Comparison of ENCODE assay signal across 1 cellular context in the genomic region with DNA sequence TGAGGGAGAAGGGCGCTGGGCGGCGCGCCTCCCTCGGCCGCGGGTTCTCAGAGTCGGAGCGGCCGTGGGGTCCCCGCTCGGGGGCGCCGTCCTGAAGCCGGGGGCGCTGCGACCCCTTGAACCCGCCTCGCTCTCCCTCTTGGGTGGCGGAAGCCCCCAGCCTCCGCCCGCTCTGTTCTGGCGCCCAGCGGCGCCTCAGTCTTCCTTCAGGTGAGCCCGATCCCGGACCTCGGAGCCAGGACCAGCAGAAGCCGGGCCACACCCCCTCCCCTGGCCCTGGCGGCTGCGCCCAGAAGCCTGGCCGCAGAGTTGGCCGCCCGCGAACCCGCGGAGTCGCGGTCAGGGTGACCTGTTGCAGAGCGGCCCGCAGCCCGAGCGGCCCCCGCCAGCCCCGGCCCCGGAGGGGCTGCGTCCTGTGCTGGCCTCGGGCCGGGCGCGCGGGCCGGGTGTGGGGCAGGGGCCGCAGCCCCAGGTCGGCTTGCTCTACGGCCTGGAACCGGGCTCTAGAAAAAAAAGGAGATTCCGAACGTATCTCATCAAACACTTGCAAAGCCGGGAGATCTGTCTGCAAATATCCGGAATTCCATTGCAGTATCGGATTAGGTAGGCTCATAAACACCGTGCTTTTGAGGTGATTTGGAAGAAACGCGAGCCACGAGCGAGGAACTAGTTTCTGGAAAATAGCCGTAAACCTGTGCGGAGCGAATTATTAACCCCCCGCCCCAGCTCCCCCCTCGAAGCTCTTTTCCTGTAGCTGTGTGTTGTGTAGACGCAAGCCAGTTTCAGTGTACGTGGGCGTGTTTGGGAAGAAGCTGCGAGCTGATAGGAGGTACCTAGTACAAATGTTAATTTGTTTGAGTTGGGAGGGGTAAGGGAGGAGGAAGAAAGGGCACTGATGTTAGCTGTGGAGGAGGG.
TF ChIP-seq lines count a peak whose summit lies in the region.

No MANE protein-coding gene starts in this region.

TF ChIP-seq in K562, 482 proteins besides CTCF, POLR2A, EP300 and RAD21 (continued from another document and continues in another):
- TF ChIP-seq, protein P1, sequence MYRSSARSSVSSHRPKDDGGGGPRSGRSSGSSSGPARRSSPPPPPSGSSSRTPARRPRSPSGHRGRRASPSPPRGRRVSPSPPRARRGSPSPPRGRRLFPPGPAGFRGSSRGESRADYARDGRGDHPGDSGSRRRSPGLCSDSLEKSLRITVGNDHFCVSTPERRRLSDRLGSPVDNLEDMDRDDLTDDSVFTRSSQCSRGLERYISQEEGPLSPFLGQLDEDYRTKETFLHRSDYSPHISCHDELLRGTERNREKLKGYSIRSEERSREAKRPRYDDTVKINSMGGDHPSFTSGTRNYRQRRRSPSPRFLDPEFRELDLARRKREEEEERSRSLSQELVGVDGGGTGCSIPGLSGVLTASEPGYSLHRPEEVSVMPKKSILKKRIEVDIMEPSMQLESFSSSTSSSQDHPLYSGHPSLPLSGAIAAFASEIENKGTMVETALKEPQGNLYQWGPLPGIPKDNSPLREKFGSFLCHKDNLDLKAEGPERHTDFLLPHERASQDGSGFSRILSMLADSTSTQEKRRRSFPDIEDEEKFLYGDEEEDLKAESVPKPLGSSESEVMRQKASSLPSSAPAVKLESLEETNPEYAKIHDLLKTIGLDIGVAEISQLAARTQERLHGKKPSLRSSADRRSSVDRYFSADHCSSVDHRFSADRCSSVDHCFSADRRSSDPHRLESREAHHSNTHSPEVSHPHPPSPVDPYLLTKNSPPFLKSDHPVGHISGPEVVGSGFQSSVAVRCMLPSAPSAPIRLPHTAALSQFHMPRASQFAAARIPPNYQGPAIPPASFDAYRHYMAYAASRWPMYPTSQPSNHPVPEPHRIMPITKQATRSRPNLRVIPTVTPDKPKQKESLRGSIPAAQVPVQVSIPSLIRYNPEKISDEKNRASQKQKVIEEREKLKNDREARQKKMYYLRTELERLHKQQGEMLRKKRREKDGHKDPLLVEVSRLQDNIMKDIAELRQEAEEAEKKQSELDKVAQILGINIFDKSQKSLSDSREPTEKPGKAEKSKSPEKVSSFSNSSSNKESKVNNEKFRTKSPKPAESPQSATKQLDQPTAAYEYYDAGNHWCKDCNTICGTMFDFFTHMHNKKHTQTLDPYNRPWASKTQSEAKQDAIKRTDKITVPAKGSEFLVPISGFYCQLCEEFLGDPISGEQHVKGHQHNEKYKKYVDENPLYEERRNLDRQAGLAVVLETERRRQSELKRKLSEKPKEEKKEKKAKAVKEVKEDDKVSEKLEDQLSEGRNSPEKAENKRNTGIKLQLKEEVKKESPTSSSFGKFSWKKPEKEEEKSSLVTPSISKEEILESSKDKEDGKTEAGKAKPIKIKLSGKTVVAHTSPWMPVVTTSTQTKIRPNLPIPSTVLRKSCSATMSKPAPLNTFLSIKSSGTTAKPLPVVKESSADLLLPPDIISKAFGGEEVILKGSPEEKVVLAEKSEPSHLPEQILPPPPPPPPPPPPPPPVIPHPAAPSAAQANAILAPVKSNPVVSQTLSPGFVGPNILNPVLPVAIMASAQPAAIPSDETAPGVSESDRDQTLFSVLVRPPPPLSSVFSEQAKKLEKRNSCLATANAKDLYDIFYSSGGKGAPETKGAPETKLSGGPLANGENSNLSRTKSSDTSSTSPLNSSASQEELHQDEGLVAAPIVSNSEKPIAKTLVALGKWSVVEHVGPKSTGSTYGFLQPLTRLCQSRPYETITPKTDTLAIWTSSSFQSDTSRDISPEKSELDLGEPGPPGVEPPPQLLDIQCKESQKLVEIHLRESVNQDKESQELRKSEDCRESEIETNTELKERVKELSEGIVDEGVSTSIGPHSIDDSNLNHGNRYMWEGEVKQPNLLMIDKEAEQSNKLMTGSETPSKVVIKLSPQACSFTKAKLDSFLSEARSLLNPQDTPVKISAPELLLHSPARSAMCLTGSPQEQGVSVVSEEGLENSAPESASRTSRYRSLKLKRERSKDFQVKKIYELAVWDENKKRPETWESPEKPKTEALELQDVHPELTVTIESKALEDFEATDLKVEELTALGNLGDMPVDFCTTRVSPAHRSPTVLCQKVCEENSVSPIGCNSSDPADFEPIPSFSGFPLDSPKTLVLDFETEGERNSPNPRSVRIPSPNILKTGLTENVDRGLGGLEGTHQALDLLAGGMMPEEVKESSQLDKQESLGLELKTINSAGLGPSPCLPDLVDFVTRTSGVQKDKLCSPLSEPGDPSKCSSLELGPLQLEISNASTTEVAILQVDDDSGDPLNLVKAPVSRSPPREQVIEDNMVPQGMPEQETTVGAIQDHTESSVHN (IDR thresholded peaks at IDR 0.05; ENCODE audit: borderline replicate concordance in 1 of 2, low read depth in 1 of 2): no peak
- TF ChIP-seq ZFP36 (IDR thresholded peaks at IDR 0.05; ENCODE audit: low read depth, low read length, partially characterized antibody): no peak
- no peak for TF ChIP-seq STAG1 (CRISPR knock-in tag; IDR thresholded peaks at IDR 0.05; ENCODE audit: borderline replicate concordance)
- TF ChIP-seq ZNF3 (CRISPR knock-in tag; IDR thresholded peaks at IDR 0.05): no peak
- no peak for TF ChIP-seq ZNF134 (CRISPR knock-in tag; conservative IDR thresholded peaks at IDR 0.05)
- TF ChIP-seq ZBTB8A (IDR thresholded peaks at IDR 0.05; ENCODE audit: partially characterized antibody): no peak
- TF ChIP-seq WHSC1 (IDR thresholded peaks at IDR 0.05; ENCODE audit: low read length): no peak
- no peak for TF ChIP-seq PML (IDR thresholded peaks at IDR 0.05; ENCODE audit: low read length)
- TF ChIP-seq CHD2 (IDR thresholded peaks at IDR 0.05; ENCODE audit: low read depth, low read length): no peak
- TF ChIP-seq GABPB1 (CRISPR knock-in tag; IDR thresholded peaks at IDR 0.05): peak; percentile 6; the same call in 1 of the 2 replicates
- no peak for TF ChIP-seq HIVEP1 (CRISPR knock-in tag; IDR thresholded peaks at IDR 0.05)
- no peak for TF ChIP-seq BHLHE40 (IDR thresholded peaks at IDR 0.05; ENCODE audit: low read length)
- no peak for TF ChIP-seq GATA2 (CRISPR knock-in tag; IDR thresholded peaks at IDR 0.05)
- no peak for TF ChIP-seq NCOA2 (IDR thresholded peaks at IDR 0.05; ENCODE audit: partially characterized antibody in 2 of 2)
- no peak for TF ChIP-seq SUPT5H (IDR thresholded peaks at IDR 0.05)
- peak in 1 of 2 experiments; percentile 27; a peak in 1 of 4 replicates for TF ChIP-seq RCOR1 (IDR thresholded peaks at IDR 0.05; ENCODE audit: borderline replicate concordance in 1 of 2, low read depth in 2 of 2, low read length in 2 of 2)
- peak; percentile 22 for TF ChIP-seq CCNT2 (IDR thresholded peaks at IDR 0.05; ENCODE audit: borderline replicate concordance, extremely low read depth, insufficient read length, low read depth, low read length)
- TF ChIP-seq ZNF696 (CRISPR knock-in tag; conservative IDR thresholded peaks at IDR 0.05): no peak
- peak; percentile 7; the same call in 1 of the 2 replicates for TF ChIP-seq SOX6 (IDR thresholded peaks at IDR 0.05)
- no peak for TF ChIP-seq ZNF79 (CRISPR knock-in tag; IDR thresholded peaks at IDR 0.05; ENCODE audit: low read depth)
- TF ChIP-seq KLF13 (tag; IDR thresholded peaks at IDR 0.05; ENCODE audit: borderline replicate concordance, low read depth): peak; percentile 61; the same call in 1 of the 2 replicates
- TF ChIP-seq, protein P2, sequence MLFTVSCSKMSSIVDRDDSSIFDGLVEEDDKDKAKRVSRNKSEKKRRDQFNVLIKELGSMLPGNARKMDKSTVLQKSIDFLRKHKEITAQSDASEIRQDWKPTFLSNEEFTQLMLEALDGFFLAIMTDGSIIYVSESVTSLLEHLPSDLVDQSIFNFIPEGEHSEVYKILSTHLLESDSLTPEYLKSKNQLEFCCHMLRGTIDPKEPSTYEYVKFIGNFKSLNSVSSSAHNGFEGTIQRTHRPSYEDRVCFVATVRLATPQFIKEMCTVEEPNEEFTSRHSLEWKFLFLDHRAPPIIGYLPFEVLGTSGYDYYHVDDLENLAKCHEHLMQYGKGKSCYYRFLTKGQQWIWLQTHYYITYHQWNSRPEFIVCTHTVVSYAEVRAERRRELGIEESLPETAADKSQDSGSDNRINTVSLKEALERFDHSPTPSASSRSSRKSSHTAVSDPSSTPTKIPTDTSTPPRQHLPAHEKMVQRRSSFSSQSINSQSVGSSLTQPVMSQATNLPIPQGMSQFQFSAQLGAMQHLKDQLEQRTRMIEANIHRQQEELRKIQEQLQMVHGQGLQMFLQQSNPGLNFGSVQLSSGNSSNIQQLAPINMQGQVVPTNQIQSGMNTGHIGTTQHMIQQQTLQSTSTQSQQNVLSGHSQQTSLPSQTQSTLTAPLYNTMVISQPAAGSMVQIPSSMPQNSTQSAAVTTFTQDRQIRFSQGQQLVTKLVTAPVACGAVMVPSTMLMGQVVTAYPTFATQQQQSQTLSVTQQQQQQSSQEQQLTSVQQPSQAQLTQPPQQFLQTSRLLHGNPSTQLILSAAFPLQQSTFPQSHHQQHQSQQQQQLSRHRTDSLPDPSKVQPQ (CRISPR knock-in tag; IDR thresholded peaks at IDR 0.05; ENCODE audit: borderline replicate concordance): no peak
- TF ChIP-seq, protein P3, sequence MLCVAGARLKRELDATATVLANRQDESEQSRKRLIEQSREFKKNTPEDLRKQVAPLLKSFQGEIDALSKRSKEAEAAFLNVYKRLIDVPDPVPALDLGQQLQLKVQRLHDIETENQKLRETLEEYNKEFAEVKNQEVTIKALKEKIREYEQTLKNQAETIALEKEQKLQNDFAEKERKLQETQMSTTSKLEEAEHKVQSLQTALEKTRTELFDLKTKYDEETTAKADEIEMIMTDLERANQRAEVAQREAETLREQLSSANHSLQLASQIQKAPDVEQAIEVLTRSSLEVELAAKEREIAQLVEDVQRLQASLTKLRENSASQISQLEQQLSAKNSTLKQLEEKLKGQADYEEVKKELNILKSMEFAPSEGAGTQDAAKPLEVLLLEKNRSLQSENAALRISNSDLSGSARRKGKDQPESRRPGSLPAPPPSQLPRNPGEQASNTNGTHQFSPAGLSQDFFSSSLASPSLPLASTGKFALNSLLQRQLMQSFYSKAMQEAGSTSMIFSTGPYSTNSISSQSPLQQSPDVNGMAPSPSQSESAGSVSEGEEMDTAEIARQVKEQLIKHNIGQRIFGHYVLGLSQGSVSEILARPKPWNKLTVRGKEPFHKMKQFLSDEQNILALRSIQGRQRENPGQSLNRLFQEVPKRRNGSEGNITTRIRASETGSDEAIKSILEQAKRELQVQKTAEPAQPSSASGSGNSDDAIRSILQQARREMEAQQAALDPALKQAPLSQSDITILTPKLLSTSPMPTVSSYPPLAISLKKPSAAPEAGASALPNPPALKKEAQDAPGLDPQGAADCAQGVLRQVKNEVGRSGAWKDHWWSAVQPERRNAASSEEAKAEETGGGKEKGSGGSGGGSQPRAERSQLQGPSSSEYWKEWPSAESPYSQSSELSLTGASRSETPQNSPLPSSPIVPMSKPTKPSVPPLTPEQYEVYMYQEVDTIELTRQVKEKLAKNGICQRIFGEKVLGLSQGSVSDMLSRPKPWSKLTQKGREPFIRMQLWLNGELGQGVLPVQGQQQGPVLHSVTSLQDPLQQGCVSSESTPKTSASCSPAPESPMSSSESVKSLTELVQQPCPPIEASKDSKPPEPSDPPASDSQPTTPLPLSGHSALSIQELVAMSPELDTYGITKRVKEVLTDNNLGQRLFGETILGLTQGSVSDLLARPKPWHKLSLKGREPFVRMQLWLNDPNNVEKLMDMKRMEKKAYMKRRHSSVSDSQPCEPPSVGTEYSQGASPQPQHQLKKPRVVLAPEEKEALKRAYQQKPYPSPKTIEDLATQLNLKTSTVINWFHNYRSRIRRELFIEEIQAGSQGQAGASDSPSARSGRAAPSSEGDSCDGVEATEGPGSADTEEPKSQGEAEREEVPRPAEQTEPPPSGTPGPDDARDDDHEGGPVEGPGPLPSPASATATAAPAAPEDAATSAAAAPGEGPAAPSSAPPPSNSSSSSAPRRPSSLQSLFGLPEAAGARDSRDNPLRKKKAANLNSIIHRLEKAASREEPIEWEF (CRISPR knock-in tag; IDR thresholded peaks at IDR 0.05): no peak
- no peak; the same call in 1 of the 2 replicates for TF ChIP-seq CBX1 (IDR thresholded peaks at IDR 0.05; ENCODE audit: low read depth)
- TF ChIP-seq MYC (IDR thresholded peaks at IDR 0.05; ENCODE audit: low read depth, low read length): no peak
- TF ChIP-seq MYC (CRISPR knock-in tag; IDR thresholded peaks at IDR 0.05; ENCODE audit: borderline replicate concordance, low read depth): no peak
- TF ChIP-seq, protein P4, sequence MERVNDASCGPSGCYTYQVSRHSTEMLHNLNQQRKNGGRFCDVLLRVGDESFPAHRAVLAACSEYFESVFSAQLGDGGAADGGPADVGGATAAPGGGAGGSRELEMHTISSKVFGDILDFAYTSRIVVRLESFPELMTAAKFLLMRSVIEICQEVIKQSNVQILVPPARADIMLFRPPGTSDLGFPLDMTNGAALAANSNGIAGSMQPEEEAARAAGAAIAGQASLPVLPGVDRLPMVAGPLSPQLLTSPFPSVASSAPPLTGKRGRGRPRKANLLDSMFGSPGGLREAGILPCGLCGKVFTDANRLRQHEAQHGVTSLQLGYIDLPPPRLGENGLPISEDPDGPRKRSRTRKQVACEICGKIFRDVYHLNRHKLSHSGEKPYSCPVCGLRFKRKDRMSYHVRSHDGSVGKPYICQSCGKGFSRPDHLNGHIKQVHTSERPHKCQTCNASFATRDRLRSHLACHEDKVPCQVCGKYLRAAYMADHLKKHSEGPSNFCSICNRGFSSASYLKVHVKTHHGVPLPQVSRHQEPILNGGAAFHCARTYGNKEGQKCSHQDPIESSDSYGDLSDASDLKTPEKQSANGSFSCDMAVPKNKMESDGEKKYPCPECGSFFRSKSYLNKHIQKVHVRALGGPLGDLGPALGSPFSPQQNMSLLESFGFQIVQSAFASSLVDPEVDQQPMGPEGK (CRISPR knock-in tag; IDR thresholded peaks at IDR 0.05; ENCODE audit: borderline replicate concordance): no peak
- TF ChIP-seq FOXK1 (CRISPR knock-in tag; IDR thresholded peaks at IDR 0.05; ENCODE audit: borderline replicate concordance): no peak
- TF ChIP-seq ZNF121 (CRISPR knock-in tag; conservative IDR thresholded peaks at IDR 0.05): no peak
- TF ChIP-seq NR2F6 (CRISPR knock-in tag; IDR thresholded peaks at IDR 0.05): no peak
- no peak for TF ChIP-seq SNIP1 (IDR thresholded peaks at IDR 0.05; ENCODE audit: low read depth)
- TF ChIP-seq, protein P5, sequence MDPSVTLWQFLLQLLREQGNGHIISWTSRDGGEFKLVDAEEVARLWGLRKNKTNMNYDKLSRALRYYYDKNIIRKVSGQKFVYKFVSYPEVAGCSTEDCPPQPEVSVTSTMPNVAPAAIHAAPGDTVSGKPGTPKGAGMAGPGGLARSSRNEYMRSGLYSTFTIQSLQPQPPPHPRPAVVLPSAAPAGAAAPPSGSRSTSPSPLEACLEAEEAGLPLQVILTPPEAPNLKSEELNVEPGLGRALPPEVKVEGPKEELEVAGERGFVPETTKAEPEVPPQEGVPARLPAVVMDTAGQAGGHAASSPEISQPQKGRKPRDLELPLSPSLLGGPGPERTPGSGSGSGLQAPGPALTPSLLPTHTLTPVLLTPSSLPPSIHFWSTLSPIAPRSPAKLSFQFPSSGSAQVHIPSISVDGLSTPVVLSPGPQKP (CRISPR knock-in tag; IDR thresholded peaks at IDR 0.05): no peak
- TF ChIP-seq, protein P6, sequence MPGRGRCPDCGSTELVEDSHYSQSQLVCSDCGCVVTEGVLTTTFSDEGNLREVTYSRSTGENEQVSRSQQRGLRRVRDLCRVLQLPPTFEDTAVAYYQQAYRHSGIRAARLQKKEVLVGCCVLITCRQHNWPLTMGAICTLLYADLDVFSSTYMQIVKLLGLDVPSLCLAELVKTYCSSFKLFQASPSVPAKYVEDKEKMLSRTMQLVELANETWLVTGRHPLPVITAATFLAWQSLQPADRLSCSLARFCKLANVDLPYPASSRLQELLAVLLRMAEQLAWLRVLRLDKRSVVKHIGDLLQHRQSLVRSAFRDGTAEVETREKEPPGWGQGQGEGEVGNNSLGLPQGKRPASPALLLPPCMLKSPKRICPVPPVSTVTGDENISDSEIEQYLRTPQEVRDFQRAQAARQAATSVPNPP (IDR thresholded peaks at IDR 0.05; ENCODE audit: borderline replicate concordance, insufficient read depth, insufficient read length): no peak
- TF ChIP-seq KDM2B (CRISPR knock-in tag; IDR thresholded peaks at IDR 0.05): 0 out of 2 replicates have a peak, but pooled peaks have one; percentile 69
- TF ChIP-seq XRCC4 (IDR thresholded peaks at IDR 0.05; ENCODE audit: extremely low read depth, insufficient read depth, insufficient read length): no peak
- 0 out of 2 replicates have a peak, but pooled peaks have one; percentile 12 for TF ChIP-seq RBFOX2 (IDR thresholded peaks at IDR 0.05; ENCODE audit: low read depth, low read length)
